1 cellular context compared by ENCODE assay signal in the genomic region with DNA sequence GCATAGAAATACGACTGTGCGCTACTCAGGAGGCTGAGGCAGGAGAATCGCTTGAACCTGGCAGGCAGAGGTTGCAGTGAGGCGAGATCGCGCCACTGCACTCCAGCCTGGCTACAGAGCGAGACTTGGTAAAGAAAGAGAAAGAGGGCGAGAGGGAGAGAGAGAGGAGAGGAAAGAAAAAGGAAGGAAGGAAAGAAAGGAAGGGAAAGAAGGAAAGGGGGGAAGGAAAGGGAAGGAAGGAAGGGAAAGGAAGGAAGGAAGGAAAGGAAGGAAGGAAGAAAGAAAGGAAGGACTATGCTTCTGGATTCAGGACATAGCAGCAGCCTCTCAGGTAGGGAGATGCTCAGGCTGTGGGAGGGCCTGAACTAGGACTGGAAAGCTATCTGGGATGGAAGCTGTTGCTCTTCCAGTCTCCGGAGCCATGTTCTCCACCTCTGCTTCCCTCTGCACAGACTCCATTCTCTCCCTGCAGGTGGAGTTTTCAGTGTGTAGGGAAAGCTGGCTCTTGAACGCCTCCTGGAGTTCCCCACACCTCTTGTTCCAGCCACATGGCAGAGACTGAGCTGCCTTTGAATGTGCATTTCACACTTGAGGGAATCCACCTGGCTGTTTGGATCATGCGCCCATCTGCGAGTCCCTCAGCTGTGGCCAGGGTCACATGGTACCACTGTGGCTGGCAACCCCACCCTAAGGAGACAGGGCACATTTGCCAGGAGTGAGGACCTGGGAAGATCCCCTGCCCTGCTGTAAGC.
TF ChIP-seq lines count a peak whose summit lies in the region.

No MANE protein-coding gene starts in this region.

TF ChIP-seq in K562, 482 proteins besides CTCF, POLR2A, EP300 and RAD21 (continued from another document):
- TF ChIP-seq, protein P1, sequence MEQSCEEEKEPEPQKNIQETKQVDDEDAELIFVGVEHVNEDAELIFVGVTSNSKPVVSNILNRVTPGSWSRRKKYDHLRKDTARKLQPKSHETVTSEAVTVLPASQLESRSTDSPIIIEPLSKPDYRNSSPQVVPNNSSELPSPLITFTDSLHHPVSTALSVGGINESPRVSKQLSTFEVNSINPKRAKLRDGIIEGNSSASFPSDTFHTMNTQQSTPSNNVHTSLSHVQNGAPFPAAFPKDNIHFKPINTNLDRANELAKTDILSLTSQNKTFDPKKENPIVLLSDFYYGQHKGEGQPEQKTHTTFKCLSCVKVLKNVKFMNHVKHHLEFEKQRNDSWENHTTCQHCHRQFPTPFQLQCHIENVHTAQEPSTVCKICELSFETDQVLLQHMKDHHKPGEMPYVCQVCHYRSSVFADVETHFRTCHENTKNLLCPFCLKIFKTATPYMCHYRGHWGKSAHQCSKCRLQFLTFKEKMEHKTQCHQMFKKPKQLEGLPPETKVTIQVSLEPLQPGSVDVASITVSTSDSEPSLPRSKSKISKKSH (CRISPR knock-in tag; IDR thresholded peaks at IDR 0.05): no peak
